Comparison of ENCODE assay signal across 31 cellular contexts in the genomic region with DNA sequence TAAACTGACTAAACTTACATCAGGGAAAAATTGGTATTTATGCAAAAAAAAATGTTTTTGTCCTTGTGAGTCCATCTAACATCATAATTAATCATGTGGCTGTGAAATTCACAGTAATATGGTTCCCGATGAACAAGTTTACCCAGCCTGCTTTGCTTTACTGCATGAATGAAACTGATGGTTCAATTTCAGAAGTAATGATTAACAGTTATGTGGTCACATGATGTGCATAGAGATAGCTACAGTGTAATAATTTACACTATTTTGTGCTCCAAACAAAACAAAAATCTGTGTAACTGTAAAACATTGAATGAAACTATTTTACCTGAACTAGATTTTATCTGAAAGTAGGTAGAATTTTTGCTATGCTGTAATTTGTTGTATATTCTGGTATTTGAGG.
"Had no signal": no experiment of that assay in that cellular context is flagged by ENCODE, and none has a peak within 500 bp of the region (broad histone marks: within the 10 kb centered on the region; RNA-seq: fewer than 3 reads in every experiment).

No MANE protein-coding gene starts in this region.

- H3K27me3 ChIP-seq: adrenal gland, body of pancreas, brain microvascular endothelial cell, breast epithelium had no signal

- H3K27ac ChIP-seq: adrenal gland, body of pancreas, brain microvascular endothelial cell, breast epithelium, VCaP had no signal

- H3K36me3 ChIP-seq: adrenal gland, breast epithelium had no signal

- H3K9me3 Mint-ChIP-seq: activated B cell treated with CpG ODN at 0.5 μM for 24 hours; activated CD4-positive, alpha-beta memory T cell treated with anti-CD3 and anti-CD28 coated beads for 36 hours; activated CD8-positive, alpha-beta T cell treated with anti-CD3 and anti-CD28 coated beads for 36 hours; activated naive CD4-positive, alpha-beta T cell treated with anti-CD3 and anti-CD28 coated beads for 36 hours; activated naive CD4-positive, alpha-beta T cell treated with anti-CD3 and anti-CD28 coated beads, Interleukin-2, amount 50 U/mL, for 72 hours; activated naive CD8-positive, alpha-beta T cell treated with anti-CD3 and anti-CD28 coated beads for 36 hours; activated T-cell treated with anti-CD3 and anti-CD28 coated beads, Interleukin-2, amount 50 U/mL, for 24 hours; T-helper 1 cell treated with Interleukin-12 subunit alpha and Interleukin-12 subunit beta and Interleukin-4 antibody, amounts not matched to agents 30 μg/mL and 1 μg/mL, for 36 hours; T-helper 2 cell treated with Interferon-gamma antibody and Interleukin-4, amounts not matched to agents 5 μg/mL and 100 μg/mL, for 36 hours had no signal

- H3K36me3 Mint-ChIP-seq: activated naive CD4-positive, alpha-beta T cell treated with anti-CD3 and anti-CD28 coated beads, Interleukin-2, amount 50 U/mL, for 72 hours had no signal

- H3K4me3 ChIP-seq: adrenal gland, body of pancreas, breast epithelium had no signal

- DNase-seq: activated B cell treated with CpG ODN at 0.5 μM for 24 hours; activated CD4-positive, alpha-beta memory T cell treated with anti-CD3 and anti-CD28 coated beads for 36 hours; activated CD4-positive, alpha-beta T cell treated with anti-CD3 and anti-CD28 coated beads for 4 hours; activated CD4-positive, alpha-beta T cell treated with anti-CD3 and anti-CD28 coated beads, Interleukin-2, amount 10 ng/mL, durations not matched to agents 24 days and 14 days; activated CD4-positive, alpha-beta T cell treated with anti-CD3 and anti-CD28 coated beads, Interleukin-2, amount 50 U/mL, for 1 hour; activated CD4-positive, alpha-beta T cell treated with anti-CD3 and anti-CD28 coated beads, Interleukin-2, amount 50 U/mL, for 4 hours; activated CD4-positive, CD25-positive, alpha-beta regulatory T cell treated with anti-CD3 and anti-CD28 coated beads, Interleukin-2, amount 50 U/mL, for 72 hours; activated CD8-positive, alpha-beta memory T cell treated with anti-CD3 and anti-CD28 coated beads, Interleukin-2, amount 50 U/mL, for 4 hours; activated CD8-positive, alpha-beta T cell treated with anti-CD3 and anti-CD28 coated beads for 36 hours; activated effector memory CD4-positive, alpha-beta T cell treated with anti-CD3 and anti-CD28 coated beads, Interleukin-2, amount 50 U/mL, for 16 hours; activated gamma-delta T cell treated with Interleukin-2 at 50 U/mL for 16 hours; activated naive CD4-positive, alpha-beta T cell; activated naive CD4-positive, alpha-beta T cell treated with anti-CD3 and anti-CD28 coated beads for 36 hours; activated naive CD4-positive, alpha-beta T cell treated with anti-CD3 and anti-CD28 coated beads, Interleukin-2, amount 50 U/mL, for 16 hours; activated naive CD8-positive, alpha-beta T cell treated with anti-CD3 and anti-CD28 coated beads for 36 hours; activated T-cell treated with anti-CD3 and anti-CD28 coated beads, Interleukin-2, amount 50 U/mL, for 24 hours; activated T-cell treated with anti-CD3 and anti-CD28 coated beads, Interleukin-2, amount 50 U/mL, for 48 hours; adrenal gland; amniotic stem cell; aorta; body of pancreas; brain microvascular endothelial cell; central memory CD4-positive, alpha-beta T cell; T-helper 2 cell; T-helper 9 cell had no signal

- H3K9me3 ChIP-seq: adrenal gland, body of pancreas, breast epithelium had no signal

- ATAC-seq: activated CD8-positive, alpha-beta T cell treated with anti-CD3 and anti-CD28 coated beads for 36 hours; activated naive CD4-positive, alpha-beta T cell treated with anti-CD3 and anti-CD28 coated beads, Interleukin-2, amount 50 U/mL, for 72 hours; body of pancreas had no signal

- H3K27me3 Mint-ChIP-seq: activated B cell treated with CpG ODN at 0.5 μM for 24 hours; activated CD4-positive, alpha-beta memory T cell treated with anti-CD3 and anti-CD28 coated beads for 36 hours; activated CD4-positive, alpha-beta T cell treated with anti-CD3 and anti-CD28 coated beads, Interleukin-2, amount 10 ng/mL, durations not matched to agents 24 days and 14 days; activated CD8-positive, alpha-beta T cell treated with anti-CD3 and anti-CD28 coated beads for 36 hours; activated naive CD8-positive, alpha-beta T cell treated with anti-CD3 and anti-CD28 coated beads for 36 hours; activated T-cell treated with anti-CD3 and anti-CD28 coated beads, Interleukin-2, amount 50 U/mL, for 24 hours had no signal

- H3K27ac Mint-ChIP-seq: activated B cell treated with CpG ODN at 0.5 μM for 24 hours; activated CD4-positive, alpha-beta memory T cell treated with anti-CD3 and anti-CD28 coated beads for 36 hours; activated CD4-positive, alpha-beta T cell treated with anti-CD3 and anti-CD28 coated beads, Interleukin-2, amount 10 ng/mL, durations not matched to agents 24 days and 14 days; activated CD8-positive, alpha-beta T cell treated with anti-CD3 and anti-CD28 coated beads for 36 hours; activated naive CD4-positive, alpha-beta T cell treated with anti-CD3 and anti-CD28 coated beads for 36 hours; activated naive CD4-positive, alpha-beta T cell treated with anti-CD3 and anti-CD28 coated beads, Interleukin-2, amount 50 U/mL, for 72 hours; activated naive CD8-positive, alpha-beta T cell treated with anti-CD3 and anti-CD28 coated beads for 36 hours; T-helper 1 cell treated with Interleukin-12 subunit alpha and Interleukin-12 subunit beta and Interleukin-4 antibody, amounts not matched to agents 30 μg/mL and 1 μg/mL, for 36 hours; T-helper 2 cell treated with Interferon-gamma antibody and Interleukin-4, amounts not matched to agents 5 μg/mL and 100 μg/mL, for 36 hours had no signal

- H3K4me1 ChIP-seq: breast epithelium had no signal

- H3K4me3 Mint-ChIP-seq: activated B cell treated with CpG ODN at 0.5 μM for 24 hours; activated CD4-positive, alpha-beta memory T cell treated with anti-CD3 and anti-CD28 coated beads for 36 hours; activated CD4-positive, alpha-beta T cell treated with anti-CD3 and anti-CD28 coated beads, Interleukin-2, amount 10 ng/mL, durations not matched to agents 24 days and 14 days; activated CD8-positive, alpha-beta T cell treated with anti-CD3 and anti-CD28 coated beads for 36 hours; activated naive CD4-positive, alpha-beta T cell treated with anti-CD3 and anti-CD28 coated beads for 36 hours; activated naive CD8-positive, alpha-beta T cell treated with anti-CD3 and anti-CD28 coated beads for 36 hours; activated T-cell treated with anti-CD3 and anti-CD28 coated beads, Interleukin-2, amount 50 U/mL, for 24 hours; T-helper 1 cell treated with Interleukin-12 subunit alpha and Interleukin-12 subunit beta and Interleukin-4 antibody, amounts not matched to agents 30 μg/mL and 1 μg/mL, for 36 hours; T-helper 2 cell treated with Interferon-gamma antibody and Interleukin-4, amounts not matched to agents 5 μg/mL and 100 μg/mL, for 36 hours had no signal

- FAIRE-seq: TTC549 had no signal
